1 cellular context compared by ENCODE assay signal in genomic region chr7:873367-874002, GRCh38.
A peak's percentile ranks its signal among the peaks of the same experiment; 100 is the strongest.
TF ChIP-seq lines count a peak whose summit lies in the region.

No MANE protein-coding gene starts in this region.

TF ChIP-seq in K562, 482 proteins besides CTCF, POLR2A, EP300 and RAD21 (continued from another document and continues in another):
- TF ChIP-seq POLR3G (IDR thresholded peaks at IDR 0.05; ENCODE audit: extremely low read depth, insufficient read length, insufficient replicate concordance) (no peak), SMARCA5 (IDR thresholded peaks at IDR 0.05) (no peak), ZNF561 (CRISPR knock-in tag; conservative IDR thresholded peaks at IDR 0.05) (no peak), RBM17 (IDR thresholded peaks at IDR 0.05; ENCODE audit: borderline replicate concordance, low read depth, low read length) (no peak), SOX6 (IDR thresholded peaks at IDR 0.05) (no peak; the same call in 1 of the 2 replicates), MEIS2 (IDR thresholded peaks at IDR 0.05; ENCODE audit: partially characterized antibody) (no peak), ZNF175 (CRISPR knock-in tag; IDR thresholded peaks at IDR 0.05; ENCODE audit: low read depth) (peak; percentile 61; the same call in 1 of the 2 replicates), TARDBP (IDR thresholded peaks at IDR 0.05) (no peak), HNRNPLL (IDR thresholded peaks at IDR 0.05; ENCODE audit: low read depth, low read length, poor library complexity, severe bottlenecking) (no peak), HDAC6 (IDR thresholded peaks at IDR 0.05; ENCODE audit: low read depth, low read length) (no peak), SRSF3 (IDR thresholded peaks at IDR 0.05; ENCODE audit: insufficient read depth, low read length) (no peak), POLR2H (tag; IDR thresholded peaks at IDR 0.05; ENCODE audit: low read depth) (no peak), MITF (IDR thresholded peaks at IDR 0.05) (peak; percentile 62; the same call in 1 of the 2 replicates), MBD2 (IDR thresholded peaks at IDR 0.05; ENCODE audit: borderline replicate concordance, low read depth) (no peak), FOXP4 (CRISPR knock-in tag; IDR thresholded peaks at IDR 0.05; ENCODE audit: borderline replicate concordance) (peak; percentile 99), TAL1 (IDR thresholded peaks at IDR 0.05) (no peak), PHB (CRISPR knock-in tag; IDR thresholded peaks at IDR 0.05) (no peak), ZNF76 (CRISPR knock-in tag; IDR thresholded peaks at IDR 0.05; ENCODE audit: borderline replicate concordance) (no peak), BACH1 (tag; IDR thresholded peaks at IDR 0.05) (no peak), RFX7 (CRISPR knock-in tag; IDR thresholded peaks at IDR 0.05) (no peak), LCOR (CRISPR knock-in tag; IDR thresholded peaks at IDR 0.05) (peak; percentile 98), BRCA1 (IDR thresholded peaks at IDR 0.05) (no peak), BRCA1 (CRISPR knock-in tag; IDR thresholded peaks at IDR 0.05) (no peak), ARID3A (IDR thresholded peaks at IDR 0.05; ENCODE audit: borderline replicate concordance, low read depth, low read length) (no peak), ZNF699 (CRISPR knock-in tag; IDR thresholded peaks at IDR 0.05; ENCODE audit: insufficient replicate concordance) (no peak), HDAC3 (IDR thresholded peaks at IDR 0.05; ENCODE audit: borderline replicate concordance, partially characterized antibody) (no peak), BDP1 (IDR thresholded peaks at IDR 0.05; ENCODE audit: insufficient read depth, insufficient read length) (no peak), ZFP36 (IDR thresholded peaks at IDR 0.05; ENCODE audit: low read depth, low read length, partially characterized antibody) (no peak), POU5F1 (IDR thresholded peaks at IDR 0.05; ENCODE audit: borderline replicate concordance, low read depth, low read length, partially characterized antibody) (no peak), FOXJ3 (CRISPR knock-in tag; IDR thresholded peaks at IDR 0.05) (no peak), BRD9 (IDR thresholded peaks at IDR 0.05; ENCODE audit: low read depth, partially characterized antibody) (no peak), HIVEP1 (CRISPR knock-in tag; IDR thresholded peaks at IDR 0.05) (no peak), PYGO2 (tag; IDR thresholded peaks at IDR 0.05) (no peak), CSDE1 (IDR thresholded peaks at IDR 0.05) (no peak), ZNF253 (CRISPR knock-in tag; conservative IDR thresholded peaks at IDR 0.05) (no peak), CHD7 (IDR thresholded peaks at IDR 0.05; ENCODE audit: low read depth, low read length) (no peak), ZNF146 (CRISPR knock-in tag; IDR thresholded peaks at IDR 0.05; ENCODE audit: unreplicated experiment) (no peak), C11orf30 (IDR thresholded peaks at IDR 0.05; ENCODE audit: low read depth) (no peak), PML (IDR thresholded peaks at IDR 0.05; ENCODE audit: low read length) (no peak; the same call in 1 of the 2 replicates), UBTF (IDR thresholded peaks at IDR 0.05; ENCODE audit: borderline replicate concordance in 1 of 2, low read depth in 2 of 2, low read length in 2 of 2) (no peak), CEBPG (CRISPR knock-in tag; IDR thresholded peaks at IDR 0.05) (peak; percentile 49; the same call in 1 of the 2 replicates), CEBPG (tag; conservative IDR thresholded peaks at IDR 0.05 in 1 of 2, IDR thresholded peaks at IDR 0.05 in 1 of 2) (no peak), SMAD3 (CRISPR knock-in tag; conservative IDR thresholded peaks at IDR 0.05) (no peak)
